ENCODE assay signal across 9 cellular contexts in the genomic region with DNA sequence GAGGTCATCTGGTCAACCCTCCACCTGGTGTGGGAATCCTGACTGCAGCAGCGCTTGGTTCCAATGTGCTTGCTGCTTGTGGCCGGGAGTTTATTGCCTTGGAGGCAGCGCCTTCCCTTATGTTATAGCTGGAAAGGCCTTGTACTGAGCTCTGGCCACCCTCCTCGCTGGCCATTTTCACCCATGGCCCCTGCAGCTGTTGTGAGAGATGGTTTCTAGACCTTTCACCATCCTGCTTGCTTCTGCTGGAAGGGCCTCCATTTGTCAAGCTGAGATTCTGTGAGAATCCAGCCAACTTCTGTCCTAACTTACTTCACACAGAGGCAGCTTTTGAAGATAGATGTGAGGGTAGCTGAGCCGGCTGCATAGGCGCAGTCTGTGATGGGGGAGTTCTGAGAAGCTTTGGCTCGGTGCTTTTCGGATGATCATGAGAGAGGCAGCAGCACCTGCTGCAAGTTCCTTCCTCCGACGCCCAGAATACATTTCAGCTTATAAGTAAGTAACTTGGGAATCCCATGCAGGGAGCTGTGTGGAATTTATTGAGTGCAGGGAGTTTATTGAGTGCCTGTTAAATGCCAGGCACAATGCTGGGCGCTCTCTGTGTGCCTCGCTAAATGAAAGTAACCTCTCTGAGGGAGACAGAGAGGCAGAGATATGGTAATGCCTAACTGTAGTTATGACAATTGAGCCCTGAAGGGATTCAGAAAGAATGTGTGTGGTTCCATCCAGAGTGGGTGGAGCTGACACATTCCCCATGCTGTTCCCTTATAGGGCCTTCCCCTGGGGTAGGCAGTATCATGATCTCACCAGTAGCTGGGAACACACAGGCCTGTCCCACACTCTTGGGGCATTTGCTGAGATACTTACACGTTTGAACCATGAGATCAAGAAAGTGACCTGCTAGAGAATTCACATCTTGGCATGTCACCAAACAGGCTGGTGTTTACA. TPM values are rescaled to one million over a fixed set of nuclear protein-coding genes. Genes with fewer than 3 reads are reported as not detected.
A peak's percentile ranks its signal among the peaks of the same experiment; 100 is the strongest.
DNase-seq lines count a peak whose midpoint lies in the region; ATAC-seq, FAIRE-seq and TF ChIP-seq lines count a peak whose summit lies in the region.
"Had no signal": no experiment of that assay in that cellular context is flagged by ENCODE, and none has a peak within 500 bp of the region (broad histone marks: within the 10 kb centered on the region; RNA-seq: fewer than 3 reads in every experiment).

No MANE protein-coding gene starts in this region.

- TF ChIP-seq CTCF in gastroesophageal sphincter (IDR thresholded peaks at IDR 0.05) = peak in 1 of 4 experiments; percentile 13
- TF ChIP-seq CTCF in psoas muscle (IDR thresholded peaks at IDR 0.05) = no peak

- H3K27me3 ChIP-seq in gastroesophageal sphincter (no peaks in the 10 kb centered on the region), psoas muscle (ENCODE audit: insufficient read depth in 3 of 3, low read length in 2 of 3) (no peaks in the 10 kb centered on the region)

- H3K9me3 ChIP-seq in gastroesophageal sphincter (no peaks in the 10 kb centered on the region), psoas muscle (no peaks in the 10 kb centered on the region)

- FAIRE-seq in GM19239 (lab: Jason Lieb, UNC) = no peak

- peak; percentile 92 for DNase-seq in GM03348 (ENCODE audit: low spot score)
- DNase-seq in SW480 (ENCODE audit: low spot score) = peak; percentile 63
- peak in 1 of 2 donors; percentile 29 for DNase-seq in psoas muscle
- DNase-seq in GM19239 (ENCODE audit: insufficient read length, low spot score) = no peak

- H3K27ac ChIP-seq in gastroesophageal sphincter (peak overlapping the region; percentile 60 to 94 (median 85)), psoas muscle (peak overlapping the region; percentile 73)

- TF ChIP-seq POLR2A in gastroesophageal sphincter (IDR thresholded peaks at IDR 0.05) = no peak

- intact Hi-C loops in psoas muscle (cut with DNase I) = loop anchor here in 1 of 2 donors (5.0 kb wide), 1 partner anchor 35 kb away; no protein-coding TSS in a partner anchor

- H3K4me3 ChIP-seq in gastroesophageal sphincter (no peak overlapping the region), psoas muscle (no peak overlapping the region)

- peaks cover 0 to 7% of the 10 kb centered on the region in 2 donors for H3K36me3 ChIP-seq in gastroesophageal sphincter
- H3K36me3 ChIP-seq in psoas muscle (ENCODE audit: insufficient read depth in 1 of 2, low read depth in 1 of 2) = no peaks in the 10 kb centered on the region

- WGBS in gastroesophageal sphincter (ENCODE audit: low coverage in 1 of 2), 2 donors = 12 to 38% methylated on average over 4 to 8 of the region's 13 CpGs
- WGBS in psoas muscle, 3 donors = 43 to 63% (median 46%) methylated on average over 13 of the region's 13 CpGs

- H3K4me1 ChIP-seq in gastroesophageal sphincter (peaks cover 15 to 74% (median 41%) of the 10 kb centered on the region in 3 donors), psoas muscle (peaks cover 70% of the 10 kb centered on the region)

- TF ChIP-seq EP300 in gastroesophageal sphincter (IDR thresholded peaks at IDR 0.05) = no peak

- ATAC-seq in gastroesophageal sphincter = peak; percentile 81
- peak; percentile 69 to 79 (median 75) for ATAC-seq in psoas muscle
- no peak for ATAC-seq in GM21367 (IDR thresholded peaks at IDR 0.05; ENCODE audit: unreplicated experiment)
- ATAC-seq in GM18870 (IDR thresholded peaks at IDR 0.05; ENCODE audit: unreplicated experiment) = no peak
- no peak for ATAC-seq in GM21576 (IDR thresholded peaks at IDR 0.05; ENCODE audit: unreplicated experiment)
- ATAC-seq: activated CD4-positive, CD25-positive, alpha-beta regulatory T cell treated with anti-CD3 and anti-CD28 coated beads, Interleukin-2, amount 50 U/mL, for 24 hours had no signal

RNA-seq across cellular contexts. Expression of a gene that starts 8.9 kb away (rescaled TPM):
- total RNA-seq in gastroesophageal sphincter (100 to 1,000 TPM in 2 of 4 donors, 10 to 100 TPM in 2; 31.4 to 124 (median 78.1) TPM), psoas muscle (10 to 100 TPM; 25.4 to 40.5 (median 29.7) TPM)
- polyA plus RNA-seq in psoas muscle = 10 to 100 TPM; 11.3 to 26.9 (median 11.9) TPM

Comparison
In these comparisons a context has a peak if more than half of its experiments do, and no peak if none do; other contexts are left out.
1. ATAC-seq: peak in gastroesophageal sphincter (single experiment) and psoas muscle (4 of 4); none in GM21367 (single experiment), GM18870 (single experiment) and GM21576 (single experiment).